8 cellular contexts compared by ENCODE assay signal in genomic region chr13:106570354-106570822, GRCh38. TPM values are rescaled to one million over a fixed set of nuclear protein-coding genes. Genes with fewer than 3 reads are reported as not detected.
A peak's percentile ranks its signal among the peaks of the same experiment; 100 is the strongest.
DNase-seq lines count a peak whose midpoint lies in the region; ATAC-seq and TF ChIP-seq lines count a peak whose summit lies in the region.

No MANE protein-coding gene starts in this region.

- no peak overlapping the region for H3K4me3 ChIP-seq in hepatocyte

- H3K4me2 ChIP-seq in hepatocyte: peak overlapping the region; percentile 66

- ATAC-seq in HG02763 (IDR thresholded peaks at IDR 0.05; ENCODE audit: unreplicated experiment): peak; percentile 20

- peak overlapping the region; percentile 70 for H2AFZ ChIP-seq in hepatocyte

- H3K9me3 ChIP-seq in hepatocyte (ENCODE audit: low read depth): no peaks in the 10 kb centered on the region

- H3K79me2 ChIP-seq in hepatocyte: peaks cover 24% of the 10 kb centered on the region

- H3K27ac ChIP-seq in hepatocyte: peak overlapping the region; percentile 86

- H3K9me2 ChIP-seq in hepatocyte (replicated peaks; ENCODE audit: insufficient read depth): no peaks in the 10 kb centered on the region

- TF ChIP-seq CTCF in hepatocyte (IDR thresholded peaks at IDR 0.05; ENCODE audit: poor library complexity): no peak

- no peaks in the 10 kb centered on the region for H3K27me3 ChIP-seq in hepatocyte

- no peaks in the 10 kb centered on the region for H3K36me3 ChIP-seq in hepatocyte (replicated peaks; ENCODE audit: insufficient read depth, low read depth)

- peaks cover 16% of the 10 kb centered on the region for H4K20me1 ChIP-seq in hepatocyte (ENCODE audit: insufficient read depth, poor library complexity, severe bottlenecking)

- 44% methylated on average over 10 of the region's 13 CpGs for WGBS in hepatocyte (ENCODE audit: low lambda C conversion rate, missing lambda C conversion rate)

- peak; percentile 70 to 86 for DNase-seq in SHP77 (lab: John Stamatoyannopoulos, UW)
- peak in 3 of 4 experiments; percentile 15 to 59 (median 35) for DNase-seq in activated naive CD4-positive, alpha-beta T cell (lab: John Stamatoyannopoulos, UW)
- peak; percentile 83 for DNase-seq in hepatocyte (ENCODE audit: low spot score)
- DNase-seq in stimulated activated CD4-positive, alpha-beta T cell treated with anti-CD3 and anti-CD28 coated beads, Interleukin-1b, Interleukin-23, amount 100 ng/mL, for 4 hours (ENCODE audit: low read depth in 2 of 2): peak; percentile 47 to 68
- DNase-seq in NCI-H2081 (lab: John Stamatoyannopoulos, UW): no peak
- DNase-seq in SKM-1 (lab: John Stamatoyannopoulos, UW; ENCODE audit: unreplicated experiment): no peak
- DNase-seq in hippocampal formation (lab: John Stamatoyannopoulos, UW): no peak

- H3K4me1 ChIP-seq in hepatocyte (ENCODE audit: insufficient read depth): peaks cover 8% of the 10 kb centered on the region

RNA-seq across cellular contexts. Expression of gene ARGLU1, which starts 2.5 kb away (rescaled TPM):
- 104 and 126 TPM in 2 replicates for total RNA-seq in hepatocyte
- polyA plus RNA-seq in hepatocyte: 121 and 168 TPM in 2 replicates

RNA-seq across cellular contexts. Expression of gene EFNB2, which starts 34.9 kb away (rescaled TPM):
- total RNA-seq in hepatocyte: 59.6 and 63.3 TPM in 2 replicates
- polyA plus RNA-seq in hepatocyte: 57.7 and 62.4 TPM in 2 replicates

Comparison
In these comparisons a context has a peak if more than half of its experiments do, and no peak if none do; other contexts are left out.
1. DNase-seq: peak in SHP77 (2 of 2), activated naive CD4-positive, alpha-beta T cell (3 of 4), hepatocyte (single experiment) and stimulated activated CD4-positive, alpha-beta T cell treated with anti-CD3 and anti-CD28 coated beads, Interleukin-1b, Interleukin-23, amount 100 ng/mL, for 4 hours (2 of 2); none in NCI-H2081 (0 of 2), SKM-1 (single experiment) and hippocampal formation (0 of 2).